Comparison of ENCODE assay signal across 8 cellular contexts in genomic region chr12:106956048-106956935, GRCh38. TPM values are rescaled to one million over a fixed set of nuclear protein-coding genes. Genes with fewer than 3 reads are reported as not detected.
DNase-seq lines count a peak whose midpoint lies in the region; ATAC-seq and TF ChIP-seq lines count a peak whose summit lies in the region.

No MANE protein-coding gene starts in this region.

- TF ChIP-seq CTCF in glutamatergic neuron (IDR thresholded peaks at IDR 0.05; ENCODE audit: partially characterized antibody, unreplicated experiment): no peak
- TF ChIP-seq CTCF in omental fat pad (IDR thresholded peaks at IDR 0.05): no peak
- TF ChIP-seq CTCF in thyroid gland (IDR thresholded peaks at IDR 0.05): peak in 1 of 6 experiments; percentile 23

- H3K9me3 Mint-ChIP-seq in activated naive CD4-positive, alpha-beta T cell treated with anti-CD3 and anti-CD28 coated beads, Interleukin-2, amount 50 U/mL, for 72 hours: no peaks in the 10 kb centered on the region
- H3K9me3 Mint-ChIP-seq in glutamatergic neuron (ENCODE audit: unreplicated experiment): peaks cover 8% of the 10 kb centered on the region

- ATAC-seq in GM21526 (IDR thresholded peaks at IDR 0.05; ENCODE audit: low FRiP score, unreplicated experiment) (peak; percentile 33), omental fat pad (ENCODE audit: low FRiP score) (peak; percentile 70)
- peak; percentile 62 for ATAC-seq in activated naive CD4-positive, alpha-beta T cell treated with anti-CD3 and anti-CD28 coated beads, Interleukin-2, amount 50 U/mL, for 72 hours

- peak overlapping the region; percentile 81 to 100 (median 97) for H3K27ac ChIP-seq in thyroid gland

- H3K36me3 ChIP-seq in thyroid gland: peaks cover 0 to 4% of the 10 kb centered on the region in 2 donors

- WGBS in thyroid gland, 2 donors: 1% methylated on average over 15 to 19 of the region's 47 CpGs

- H3K4me1 Mint-ChIP-seq in glutamatergic neuron (ENCODE audit: low read depth, unreplicated experiment): peaks cover 2% of the 10 kb centered on the region

- TF ChIP-seq POLR2A in thyroid gland (IDR thresholded peaks at IDR 0.05): peak in 1 of 2 donors; percentile 68

- H3K4me1 ChIP-seq in thyroid gland: peaks cover 18 to 29% of the 10 kb centered on the region in 2 donors

- peaks cover 4% of the 10 kb centered on the region for H3K27me3 Mint-ChIP-seq in glutamatergic neuron (ENCODE audit: unreplicated experiment)

- H3K27ac Mint-ChIP-seq in activated naive CD4-positive, alpha-beta T cell treated with anti-CD3 and anti-CD28 coated beads, Interleukin-2, amount 50 U/mL, for 72 hours: peak overlapping the region; percentile 95 to 98
- peak overlapping the region; percentile 75 for H3K27ac Mint-ChIP-seq in glutamatergic neuron (ENCODE audit: unreplicated experiment)

- in situ Hi-C loops in SK-MEL-5 (cut with HindIII; ENCODE audit: low pct_unique_long_range_greater_than_20kb, low sequenced_read_pairs): no loop called here

- H3K27me3 ChIP-seq in thyroid gland: no peaks in the 10 kb centered on the region

- peak; percentile 49 for DNase-seq in DMS114 treated with DMSO at 0.1 percent for 48 hours (lab: John Stamatoyannopoulos, UW; ENCODE audit: unreplicated experiment)
- DNase-seq in Jurkat, Clone E6-1 (ENCODE audit: low read depth, low spot score): peak; percentile 22
- DNase-seq in SK-MEL-5 (ENCODE audit: low read depth, low spot score): peak; percentile 81
- peak; percentile 54 to 66 for DNase-seq in activated naive CD4-positive, alpha-beta T cell treated with anti-CD3 and anti-CD28 coated beads, Interleukin-2, amount 50 U/mL, for 72 hours (ENCODE audit: low spot score in 2 of 2)
- DNase-seq in glutamatergic neuron: peak; percentile 43
- DNase-seq in omental fat pad (ENCODE audit: low spot score): peak; percentile 34
- DNase-seq in thyroid gland: peak; percentile 64 to 72

- no peaks in the 10 kb centered on the region for H3K9me3 ChIP-seq in thyroid gland

- peaks cover 11 to 18% of the 10 kb centered on the region in 2 donors for H3K36me3 Mint-ChIP-seq in activated naive CD4-positive, alpha-beta T cell treated with anti-CD3 and anti-CD28 coated beads, Interleukin-2, amount 50 U/mL, for 72 hours
- no peaks in the 10 kb centered on the region for H3K36me3 Mint-ChIP-seq in glutamatergic neuron (ENCODE audit: unreplicated experiment)

- peak overlapping the region; percentile 99 for H3K4me3 Mint-ChIP-seq in glutamatergic neuron (ENCODE audit: unreplicated experiment)

- H3K4me3 ChIP-seq in Jurkat, Clone E6-1 (ENCODE audit: low read length): peak overlapping the region; percentile 94
- H3K4me3 ChIP-seq in thyroid gland (replicated peaks in 1 of 3): peak overlapping the region; percentile 16 to 99 (median 92)

- intact Hi-C loops in thyroid gland (cut with DNase I): loop anchor here (5.0 kb wide), 1 partner anchor 141 kb away; no protein-coding TSS in a partner anchor

RNA-seq across cellular contexts. Expression of gene TMEM263, which starts 0.6 kb away (rescaled TPM):
- polyA plus RNA-seq in Jurkat, Clone E6-1 (2012; ENCODE audit: insufficient read depth, insufficient read length): 27.2 TPM
- 42.7 and 44.1 TPM in 2 replicates for total RNA-seq in SK-MEL-5 (2014; rRNA removed; shearing (Covaris generic))
- 34.8 and 49.8 TPM in 2 replicates for polyA plus RNA-seq in SK-MEL-5 (2015; cell fraction: cytosol; rRNA removed)
- 23.9 and 39.5 TPM in 2 replicates for polyA plus RNA-seq in SK-MEL-5 (2015; cell fraction: nucleus; rRNA removed)
- total RNA-seq in activated naive CD4-positive, alpha-beta T cell treated with anti-CD3 and anti-CD28 coated beads, Interleukin-2, amount 50 U/mL, for 72 hours: 10 to 100 TPM; 31.9 to 46.5 TPM
- total RNA-seq in glutamatergic neuron (ENCODE audit: unreplicated experiment) (4.6 TPM), omental fat pad (10 to 100 TPM; 26.4 to 43.7 (median 35.9) TPM), thyroid gland (10 to 100 TPM; 74.3 to 91.0 (median 81.9) TPM)

RNA-seq across cellular contexts. Expression of gene MTERF2, which starts 30.7 kb away (rescaled TPM):
- not detected for polyA plus RNA-seq in Jurkat, Clone E6-1 (2012; ENCODE audit: insufficient read depth, insufficient read length)
- total RNA-seq in SK-MEL-5 (2014; rRNA removed; shearing (Covaris generic)): 6.9 and 9.4 TPM in 2 replicates
- 4.6 and 6.3 TPM in 2 replicates for polyA plus RNA-seq in SK-MEL-5 (2015; cell fraction: cytosol; rRNA removed)
- 64.8 and 82.0 TPM in 2 replicates for polyA plus RNA-seq in SK-MEL-5 (2015; cell fraction: nucleus; rRNA removed)
- total RNA-seq in activated naive CD4-positive, alpha-beta T cell treated with anti-CD3 and anti-CD28 coated beads, Interleukin-2, amount 50 U/mL, for 72 hours: 1 to 10 TPM; 4.1 to 6.4 TPM
- total RNA-seq in glutamatergic neuron (ENCODE audit: unreplicated experiment) (13.2 TPM), omental fat pad (10 to 100 TPM in 2 of 4 donors, 1 to 10 TPM in 2; 9.7 to 17.5 (median 11.9) TPM), thyroid gland (10 to 100 TPM; 22.9 to 37.0 (median 31.3) TPM)

Comparison
In these comparisons a context has a peak if more than half of its experiments do, and no peak if none do; other contexts are left out.
1. Peak in every context shown above with its lines: DNase-seq, ATAC-seq, H3K4me3 ChIP-seq and H3K27ac ChIP-seq.
2. DNase-seq: peak in every context shown above with its lines; median percentile 81 in SK-MEL-5; 68 in thyroid gland; 60 in activated naive CD4-positive, alpha-beta T cell treated with anti-CD3 and anti-CD28 coated beads, Interleukin-2, amount 50 U/mL, for 72 hours; 49 in DMS114 treated with DMSO at 0.1 percent for 48 hours; 43 in glutamatergic neuron; 34 in omental fat pad; 22 in Jurkat, Clone E6-1.